Comparison of ENCODE assay signal across 21 cellular contexts in the genomic region with DNA sequence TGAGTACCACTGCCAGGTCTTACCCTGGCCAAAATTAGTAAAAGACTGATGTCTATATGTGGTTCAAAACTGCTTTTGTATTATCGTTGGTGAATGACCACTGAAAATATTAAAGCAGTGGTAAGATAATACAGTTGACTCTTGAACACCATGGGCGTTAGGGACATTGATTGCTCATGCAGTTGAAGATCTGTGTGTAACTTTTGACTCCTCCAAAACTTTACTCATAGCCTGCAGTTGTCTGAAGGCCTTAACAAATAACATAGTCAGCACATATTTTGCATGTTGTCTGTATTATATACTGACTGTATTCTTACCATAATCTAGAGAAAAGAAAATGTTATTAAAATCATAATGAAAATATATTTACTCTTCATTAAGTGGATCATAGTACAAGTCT. TPM values are rescaled to one million over a fixed set of nuclear protein-coding genes. Genes with fewer than 3 reads are reported as not detected.
DNase-seq lines count a peak whose midpoint lies in the region; ATAC-seq and TF ChIP-seq lines count a peak whose summit lies in the region.
"Had no signal": no experiment of that assay in that cellular context is flagged by ENCODE, and none has a peak within 500 bp of the region (broad histone marks: within the 10 kb centered on the region; RNA-seq: fewer than 3 reads in every experiment).

No MANE protein-coding gene starts in this region.

- H3K36me3 Mint-ChIP-seq in CD8-positive, alpha-beta T cell: peaks cover 81% of the 10 kb centered on the region
- H3K36me3 Mint-ChIP-seq in naive thymus-derived CD4-positive, alpha-beta T cell: peaks cover 9 to 42% (median 26%) of the 10 kb centered on the region in 5 donors

- CTCF ChIA-PET in CD8-positive, alpha-beta T cell (lab: Charles Lee): no interaction called here
- CTCF ChIA-PET in naive thymus-derived CD4-positive, alpha-beta T cell (lab: Charles Lee): interaction anchor here (1.1 kb wide), 1 partner anchor 10 kb away, joined by 3 read pairs; no protein-coding TSS in a partner anchor
- CTCF ChIA-PET in mammary epithelial cell (lab: Charles Lee; ENCODE audit: low non-redundant PET): no interaction called here

- in situ Hi-C loops in mammary epithelial cell (cut with MboI; ENCODE audit: low sequenced_read_pairs in 2 of 2): loop anchor here in 1 of 2 donors (10.0 kb wide), 1 partner anchor 56 kb away; no protein-coding TSS in a partner anchor

- peaks cover 11% of the 10 kb centered on the region for H3K4me1 ChIP-seq in ACC112 (ENCODE audit: control insufficient read depth, insufficient read depth, low read length, unreplicated experiment)
- peaks cover 21% of the 10 kb centered on the region for H3K4me1 ChIP-seq in CD8-positive, alpha-beta T cell (ENCODE audit: insufficient read depth, low read length)
- H3K4me1 ChIP-seq in naive thymus-derived CD4-positive, alpha-beta T cell (ENCODE audit: control insufficient read depth in 2 of 2, insufficient read depth in 2 of 2, low read length in 2 of 2): peaks cover 10 to 19% of the 10 kb centered on the region in 2 donors
- H3K4me1 ChIP-seq in mammary epithelial cell (ENCODE audit: insufficient read depth, low read length): peaks cover 9% of the 10 kb centered on the region
- H3K4me1 ChIP-seq in esophagus muscularis mucosa: peaks cover 21 to 67% (median 44%) of the 10 kb centered on the region in 4 donors

- no peak for TF ChIP-seq EP300 in esophagus muscularis mucosa (IDR thresholded peaks at IDR 0.05)

- H3K9me3 Mint-ChIP-seq in CD8-positive, alpha-beta T cell: no peaks in the 10 kb centered on the region
- no peaks in the 10 kb centered on the region for H3K9me3 Mint-ChIP-seq in naive thymus-derived CD4-positive, alpha-beta T cell
- H3K9me3 Mint-ChIP-seq: activated CD4-positive, alpha-beta T cell treated with anti-CD3 and anti-CD28 coated beads, Interleukin-2, amount 10 ng/mL, durations not matched to agents 24 days and 14 days; stimulated activated naive CD8-positive, alpha-beta T cell treated with anti-CD3 and anti-CD28 coated beads, Interleukin-15, amount 100 ng/mL, for 72 hours had no signal

- no peak overlapping the region for H3K4me3 Mint-ChIP-seq in CD8-positive, alpha-beta T cell
- H3K4me3 Mint-ChIP-seq in naive thymus-derived CD4-positive, alpha-beta T cell: no peak overlapping the region
- H3K4me3 Mint-ChIP-seq: activated CD4-positive, alpha-beta T cell treated with anti-CD3 and anti-CD28 coated beads, Interleukin-2, amount 10 ng/mL, durations not matched to agents 24 days and 14 days; stimulated activated naive CD8-positive, alpha-beta T cell treated with anti-CD3 and anti-CD28 coated beads, Interleukin-15, amount 100 ng/mL, for 72 hours had no signal

- no TSS peak for BruUV-seq in mammary epithelial cell (replicated peaks; lab: Mats Ljungman, UMichigan)

- H3K79me2 ChIP-seq in ACC112 (ENCODE audit: control insufficient read depth, insufficient read depth, low read length, unreplicated experiment) (peaks cover 41% of the 10 kb centered on the region), mammary epithelial cell (ENCODE audit: insufficient read depth, low read length) (peaks cover 33% of the 10 kb centered on the region)

- H4K20me1 ChIP-seq in mammary epithelial cell (ENCODE audit: insufficient read depth, low read length): no peaks in the 10 kb centered on the region

- no peak overlapping the region for H3K4me2 ChIP-seq in mammary epithelial cell (ENCODE audit: insufficient read depth, low read depth, low read length)

- no peak overlapping the region for H3K9ac ChIP-seq in mammary epithelial cell (ENCODE audit: insufficient read depth, low read length)

- H3K27me3 Mint-ChIP-seq in CD8-positive, alpha-beta T cell (ENCODE audit: low read depth): no peaks in the 10 kb centered on the region
- H3K27me3 Mint-ChIP-seq in naive thymus-derived CD4-positive, alpha-beta T cell: no peaks in the 10 kb centered on the region
- H3K27me3 Mint-ChIP-seq: activated CD4-positive, alpha-beta T cell treated with anti-CD3 and anti-CD28 coated beads, Interleukin-2, amount 10 ng/mL, durations not matched to agents 24 days and 14 days; stimulated activated naive CD8-positive, alpha-beta T cell treated with anti-CD3 and anti-CD28 coated beads, Interleukin-15, amount 100 ng/mL, for 72 hours had no signal

- H3K36me3 ChIP-seq in ACC112 (ENCODE audit: insufficient read depth, low read length) (peaks cover 41% of the 10 kb centered on the region), mammary epithelial cell (ENCODE audit: insufficient read depth, low read length) (peaks cover 51% of the 10 kb centered on the region), esophagus muscularis mucosa (peaks cover 16 to 83% (median 41%) of the 10 kb centered on the region in 4 donors)
- peaks cover 26% of the 10 kb centered on the region for H3K36me3 ChIP-seq in CD8-positive, alpha-beta T cell (ENCODE audit: insufficient read depth, low read length)
- peaks cover 11 to 47% (median 37%) of the 10 kb centered on the region in 3 experiments for H3K36me3 ChIP-seq in naive thymus-derived CD4-positive, alpha-beta T cell (ENCODE audit: control insufficient read depth in 2 of 3, insufficient read depth in 3 of 3, low read length in 3 of 3)

- no peak overlapping the region for H3K4me3 ChIP-seq in ACC112 (ENCODE audit: low read depth, low read length)
- no peak overlapping the region for H3K4me3 ChIP-seq in CD8-positive, alpha-beta T cell (ENCODE audit: low read depth, low read length)
- no peak overlapping the region for H3K4me3 ChIP-seq in naive thymus-derived CD4-positive, alpha-beta T cell (ENCODE audit: low read length)
- no peak overlapping the region for H3K4me3 ChIP-seq in mammary epithelial cell (replicated peaks in 1 of 3; ENCODE audit: insufficient read depth in 1 of 3, low read depth in 2 of 3, low read length in 3 of 3)
- no peak overlapping the region for H3K4me3 ChIP-seq in esophagus muscularis mucosa
- H3K4me3 ChIP-seq: transverse colon had no signal

- H3K27ac ChIP-seq in ACC112 (ENCODE audit: low read depth, low read length): peak overlapping the region; percentile 36
- no peak overlapping the region for H3K27ac ChIP-seq in CD8-positive, alpha-beta T cell (ENCODE audit: low read depth, low read length)
- peak overlapping the region; percentile 92; the same call in 1 of the 2 replicates for H3K27ac ChIP-seq in VCaP
- H3K27ac ChIP-seq in naive thymus-derived CD4-positive, alpha-beta T cell (ENCODE audit: low read depth, low read length): peak overlapping the region; percentile 34
- no peak overlapping the region for H3K27ac ChIP-seq in mammary epithelial cell (ENCODE audit: insufficient read depth, low read depth, low read length)
- H3K27ac ChIP-seq in esophagus muscularis mucosa (replicated peaks in 1 of 4): peak overlapping the region in 2 of 4 donors; percentile 10 to 99
- H3K27ac ChIP-seq: transverse colon had no signal

- H3K27me3 ChIP-seq in ACC112 (ENCODE audit: insufficient read depth, low read length) (no peaks in the 10 kb centered on the region), mammary epithelial cell (ENCODE audit: insufficient read depth, low read length) (no peaks in the 10 kb centered on the region), esophagus muscularis mucosa (no peaks in the 10 kb centered on the region)
- no peaks in the 10 kb centered on the region for H3K27me3 ChIP-seq in CD8-positive, alpha-beta T cell (ENCODE audit: insufficient read depth, low read length)
- H3K27me3 ChIP-seq in naive thymus-derived CD4-positive, alpha-beta T cell (ENCODE audit: control insufficient read depth in 2 of 2, insufficient read depth in 2 of 2, low read length in 2 of 2): no peaks in the 10 kb centered on the region
- H3K27me3 ChIP-seq: transverse colon had no signal

- H2AFZ ChIP-seq in ACC112 (ENCODE audit: low read length, unreplicated experiment) (no peak overlapping the region), mammary epithelial cell (ENCODE audit: low read depth, low read length) (no peak overlapping the region)

- TF ChIP-seq POLR2A in esophagus muscularis mucosa (IDR thresholded peaks at IDR 0.05; ENCODE audit: low read depth): no peak

- intact Hi-C loops in CD8-positive, alpha-beta T cell (cut with DNase I, micrococcal nuclease): loop anchor here in 1 of 2 experiments (10.0 kb wide), 1 partner anchor 484 kb away; the partner anchor contains the start of gene PPP4R1
- intact Hi-C loops in naive thymus-derived CD4-positive, alpha-beta T cell (cut with micrococcal nuclease): loop anchor here in 1 of 2 donors (1.0 to 10.0 kb wide), 2 partner anchors 9 to 484 kb away; partner anchors contain the start of gene PPP4R1
- intact Hi-C loops in mammary epithelial cell (cut with micrococcal nuclease): no loop called here
- intact Hi-C loops in esophagus muscularis mucosa (cut with DNase I): no loop called here

- dilution Hi-C loops in mammary epithelial cell (cut with HindIII; ENCODE audit: low sequenced_read_pairs): no loop called here

- ATAC-seq in CD8-positive, alpha-beta T cell: no peak
- ATAC-seq in naive thymus-derived CD4-positive, alpha-beta T cell: no peak
- ATAC-seq: stimulated activated naive CD8-positive, alpha-beta T cell treated with anti-CD3 and anti-CD28 coated beads, Interleukin-15, amount 100 ng/mL, for 72 hours had no signal

- no peak for DNase-seq in CD8-positive, alpha-beta T cell
- no peak for DNase-seq in naive thymus-derived CD4-positive, alpha-beta T cell
- DNase-seq in mammary epithelial cell (no peak), esophagus muscularis mucosa (ENCODE audit: extremely low spot score) (no peak), middle frontal gyrus (ENCODE audit: extremely low spot score, low spot score) (no peak)
- no peak for DNase-seq in stimulated activated CD4-positive, alpha-beta T cell treated with anti-CD3 and anti-CD28 coated beads, Interleukin-4, amount 100 ng/mL, for 24 hours
- DNase-seq: activated CD4-positive, alpha-beta T cell treated with anti-CD3 and anti-CD28 coated beads, Interleukin-2, amount 10 ng/mL, durations not matched to agents 24 days and 14 days; activated CD8-positive, alpha-beta memory T cell treated with anti-CD3 and anti-CD28 coated beads, Interleukin-2, amount 50 U/mL, for 48 hours; activated gamma-delta T cell treated with Interleukin-2 at 50 U/mL for 16 hours; aorta; hypothalamus; NCI-H1092 treated with DMSO at 0.1 percent for 48 hours; NCI-H1930; NCI-H226; NCI-H748 treated with DMSO at 0.1 percent for 48 hours; stimulated activated CD4-positive, alpha-beta T cell treated with anti-CD3 and anti-CD28 coated beads, Interleukin-4, amount 100 ng/mL, for 4 hours; stimulated activated naive CD8-positive, alpha-beta T cell treated with anti-CD3 and anti-CD28 coated beads, Interleukin-15, amount 100 ng/mL, for 72 hours; SW 1271; transverse colon had no signal

- H3K4me1 Mint-ChIP-seq in CD8-positive, alpha-beta T cell (ENCODE audit: low read depth): peaks cover 66% of the 10 kb centered on the region
- peaks cover 20 to 79% (median 66%) of the 10 kb centered on the region in 7 donors for H3K4me1 Mint-ChIP-seq in naive thymus-derived CD4-positive, alpha-beta T cell

- POLR2A ChIA-PET in CD8-positive, alpha-beta T cell (lab: Charles Lee): interaction anchor here (0.9 kb wide), 1 partner anchor 14 kb away, joined by 3 read pairs; no protein-coding TSS in a partner anchor
- POLR2A ChIA-PET in naive thymus-derived CD4-positive, alpha-beta T cell (lab: Charles Lee): interaction anchor here (7.7 to 19.8 kb wide), 2 partner anchors 15 to 27 kb away, joined by 51 to 472 read pairs; partner anchors contain the start of gene NDUFV2

- 34% methylated on average over 2 of the region's 2 CpGs for WGBS in mammary epithelial cell (ENCODE audit: low coverage, missing lambda C conversion rate)
- 55% methylated on average over 2 of the region's 2 CpGs for WGBS in esophagus muscularis mucosa

- peak overlapping the region; percentile 0 for H3K27ac Mint-ChIP-seq in CD8-positive, alpha-beta T cell
- peak overlapping the region in 4 of 9 donors; percentile 16 to 83 (median 57) for H3K27ac Mint-ChIP-seq in naive thymus-derived CD4-positive, alpha-beta T cell
- H3K27ac Mint-ChIP-seq: stimulated activated naive CD8-positive, alpha-beta T cell treated with anti-CD3 and anti-CD28 coated beads, Interleukin-15, amount 100 ng/mL, for 72 hours had no signal

- no peak for TF ChIP-seq CTCF in CD8-positive, alpha-beta T cell (IDR thresholded peaks at IDR 0.05)
- TF ChIP-seq CTCF in VCaP (conservative IDR thresholded peaks at IDR 0.05) (no peak), mammary epithelial cell (conservative IDR thresholded peaks at IDR 0.05 in 1 of 2, IDR thresholded peaks at IDR 0.05 in 1 of 2; ENCODE audit: extremely low read depth in 1 of 2, insufficient read depth in 1 of 2, low read depth in 1 of 2, low read length in 2 of 2) (no peak), esophagus muscularis mucosa (IDR thresholded peaks at IDR 0.05) (no peak)

- no peaks in the 10 kb centered on the region for H3K9me3 ChIP-seq in CD8-positive, alpha-beta T cell (ENCODE audit: low read length)
- H3K9me3 ChIP-seq in naive thymus-derived CD4-positive, alpha-beta T cell (ENCODE audit: control insufficient read depth in 2 of 3, low read length in 3 of 3): no peaks in the 10 kb centered on the region
- no peaks in the 10 kb centered on the region for H3K9me3 ChIP-seq in mammary epithelial cell (replicated peaks; ENCODE audit: insufficient read depth, low read length)
- no peaks in the 10 kb centered on the region for H3K9me3 ChIP-seq in esophagus muscularis mucosa
- H3K9me3 ChIP-seq: transverse colon had no signal

RNA-seq across cellular contexts. Expression of gene ANKRD12, which starts 5.8 kb away (rescaled TPM):
- 100 to 1,000 TPM; 167 to 177 TPM for total RNA-seq in CD8-positive, alpha-beta T cell
- 100 to 1,000 TPM in 4 of 5 experiments, 10 to 100 TPM in 1; 98.9 to 274 (median 204) TPM for total RNA-seq in naive thymus-derived CD4-positive, alpha-beta T cell
- 10 to 100 TPM; 48.7 to 90.0 TPM for polyA plus RNA-seq in naive thymus-derived CD4-positive, alpha-beta T cell
- total RNA-seq in mammary epithelial cell: 10 to 100 TPM; 19.8 to 26.0 TPM
- 2.6 TPM for polyA plus RNA-seq in mammary epithelial cell
- polyA minus RNA-seq in mammary epithelial cell: 14.3 TPM
- 100 to 1,000 TPM in 1 of 4 donors, 10 to 100 TPM in 3; 65.2 to 108 (median 92.9) TPM for total RNA-seq in esophagus muscularis mucosa

RNA-seq across cellular contexts. Expression of gene NDUFV2, which starts 28.3 kb away (rescaled TPM):
- 100 to 1,000 TPM; 229 to 249 TPM for total RNA-seq in CD8-positive, alpha-beta T cell
- total RNA-seq in naive thymus-derived CD4-positive, alpha-beta T cell: 100 to 1,000 TPM; 127 to 198 (median 171) TPM
- polyA plus RNA-seq in naive thymus-derived CD4-positive, alpha-beta T cell: 100 to 1,000 TPM; 140 to 190 TPM
- total RNA-seq in mammary epithelial cell (100 to 1,000 TPM in 1 of 2 donors, 10 to 100 TPM in 1; 69.2 to 142 TPM), esophagus muscularis mucosa (100 to 1,000 TPM; 120 to 229 (median 175) TPM)
- polyA plus RNA-seq in mammary epithelial cell: 98.3 TPM
- 40.6 TPM for polyA minus RNA-seq in mammary epithelial cell

Comparison
In these comparisons a context has a peak if more than half of its experiments do, and no peak if none do; other contexts are left out.
1. H3K27ac ChIP-seq: peak in ACC112 (single experiment), VCaP (single experiment) and naive thymus-derived CD4-positive, alpha-beta T cell (single experiment); none in CD8-positive, alpha-beta T cell (single experiment) and mammary epithelial cell (single experiment).